ENCODE assay signal across 1 cellular context in genomic region chr1:160261878-160262794, GRCh38.
TF ChIP-seq lines count a peak whose summit lies in the region.

TSS of gene DCAF8 (minus strand) at chr1:160262549. CDS start at chr1:160244008, 18,541 bp downstream.

TF ChIP-seq in HepG2, 621 proteins besides CTCF, POLR2A, EP300 and RAD21 (continued from another document and continues in another):
- TF ChIP-seq, protein P1, sequence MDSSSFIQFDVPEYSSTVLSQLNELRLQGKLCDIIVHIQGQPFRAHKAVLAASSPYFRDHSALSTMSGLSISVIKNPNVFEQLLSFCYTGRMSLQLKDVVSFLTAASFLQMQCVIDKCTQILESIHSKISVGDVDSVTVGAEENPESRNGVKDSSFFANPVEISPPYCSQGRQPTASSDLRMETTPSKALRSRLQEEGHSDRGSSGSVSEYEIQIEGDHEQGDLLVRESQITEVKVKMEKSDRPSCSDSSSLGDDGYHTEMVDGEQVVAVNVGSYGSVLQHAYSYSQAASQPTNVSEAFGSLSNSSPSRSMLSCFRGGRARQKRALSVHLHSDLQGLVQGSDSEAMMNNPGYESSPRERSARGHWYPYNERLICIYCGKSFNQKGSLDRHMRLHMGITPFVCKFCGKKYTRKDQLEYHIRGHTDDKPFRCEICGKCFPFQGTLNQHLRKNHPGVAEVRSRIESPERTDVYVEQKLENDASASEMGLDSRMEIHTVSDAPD (CRISPR knock-in tag; IDR thresholded peaks at IDR 0.05): no peak
- no peak for TF ChIP-seq NPAS2 (CRISPR knock-in tag; IDR thresholded peaks at IDR 0.05; ENCODE audit: borderline replicate concordance)
- peak; percentile 93 for TF ChIP-seq ZNF605 (CRISPR knock-in tag; IDR thresholded peaks at IDR 0.05)
- TF ChIP-seq RXRB (CRISPR knock-in tag; IDR thresholded peaks at IDR 0.05; ENCODE audit: borderline replicate concordance): no peak; the same call in none of the 2 replicates
- TF ChIP-seq GATA4 (IDR thresholded peaks at IDR 0.05; ENCODE audit: borderline replicate concordance, low read depth): peak; percentile 9; the same call in 1 of the 2 replicates
- TF ChIP-seq, protein P2, sequence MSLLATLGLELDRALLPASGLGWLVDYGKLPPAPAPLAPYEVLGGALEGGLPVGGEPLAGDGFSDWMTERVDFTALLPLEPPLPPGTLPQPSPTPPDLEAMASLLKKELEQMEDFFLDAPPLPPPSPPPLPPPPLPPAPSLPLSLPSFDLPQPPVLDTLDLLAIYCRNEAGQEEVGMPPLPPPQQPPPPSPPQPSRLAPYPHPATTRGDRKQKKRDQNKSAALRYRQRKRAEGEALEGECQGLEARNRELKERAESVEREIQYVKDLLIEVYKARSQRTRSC (CRISPR knock-in tag; IDR thresholded peaks at IDR 0.05; ENCODE audit: low read depth): no peak
- TF ChIP-seq ZNF276 (CRISPR knock-in tag; IDR thresholded peaks at IDR 0.05; ENCODE audit: low read depth): 0 out of 2 replicates have a peak, but pooled peaks have one; percentile 60
- TF ChIP-seq PAWR (CRISPR knock-in tag; IDR thresholded peaks at IDR 0.05; ENCODE audit: borderline replicate concordance): peak; percentile 17; the same call in 1 of the 2 replicates
- 0 out of 2 replicates have a peak, but pooled peaks have one; percentile 43 for TF ChIP-seq ZBTB2 (CRISPR knock-in tag; IDR thresholded peaks at IDR 0.05; ENCODE audit: low read depth)
- TF ChIP-seq ZNF512B (CRISPR knock-in tag; IDR thresholded peaks at IDR 0.05; ENCODE audit: borderline replicate concordance): no peak
- no peak for TF ChIP-seq ZBTB21 (CRISPR knock-in tag; IDR thresholded peaks at IDR 0.05)
- TF ChIP-seq HOMEZ (CRISPR knock-in tag; IDR thresholded peaks at IDR 0.05; ENCODE audit: low read depth): peak; percentile 59; the same call in 1 of the 2 replicates
- TF ChIP-seq, protein P3, sequence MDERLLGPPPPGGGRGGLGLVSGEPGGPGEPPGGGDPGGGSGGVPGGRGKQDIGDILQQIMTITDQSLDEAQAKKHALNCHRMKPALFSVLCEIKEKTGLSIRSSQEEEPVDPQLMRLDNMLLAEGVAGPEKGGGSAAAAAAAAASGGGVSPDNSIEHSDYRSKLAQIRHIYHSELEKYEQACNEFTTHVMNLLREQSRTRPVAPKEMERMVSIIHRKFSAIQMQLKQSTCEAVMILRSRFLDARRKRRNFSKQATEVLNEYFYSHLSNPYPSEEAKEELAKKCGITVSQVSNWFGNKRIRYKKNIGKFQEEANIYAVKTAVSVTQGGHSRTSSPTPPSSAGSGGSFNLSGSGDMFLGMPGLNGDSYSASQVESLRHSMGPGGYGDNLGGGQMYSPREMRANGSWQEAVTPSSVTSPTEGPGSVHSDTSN (CRISPR knock-in tag; IDR thresholded peaks at IDR 0.05): no peak
- no peak for TF ChIP-seq CBX2 (IDR thresholded peaks at IDR 0.05; ENCODE audit: low read depth, low read length)
- no peak for TF ChIP-seq CBX2 (CRISPR knock-in tag; IDR thresholded peaks at IDR 0.05; ENCODE audit: low read depth)
- 0 out of 2 replicates have a peak, but pooled peaks have one; percentile 49 for TF ChIP-seq ZSCAN22 (CRISPR knock-in tag; IDR thresholded peaks at IDR 0.05)
- peak; percentile 90 for TF ChIP-seq ZNF17 (CRISPR knock-in tag; IDR thresholded peaks at IDR 0.05)
- peak; percentile 89; the same call in 2 of the 3 replicates for TF ChIP-seq MXI1 (IDR thresholded peaks at IDR 0.05; ENCODE audit: borderline replicate concordance, low read depth, low read length)
- TF ChIP-seq, protein P4, sequence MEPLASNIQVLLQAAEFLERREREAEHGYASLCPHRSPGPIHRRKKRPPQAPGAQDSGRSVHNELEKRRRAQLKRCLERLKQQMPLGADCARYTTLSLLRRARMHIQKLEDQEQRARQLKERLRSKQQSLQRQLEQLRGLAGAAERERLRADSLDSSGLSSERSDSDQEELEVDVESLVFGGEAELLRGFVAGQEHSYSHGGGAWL (CRISPR knock-in tag; IDR thresholded peaks at IDR 0.05): peak; percentile 86
- TF ChIP-seq EHMT2 (IDR thresholded peaks at IDR 0.05; ENCODE audit: borderline replicate concordance, low read depth, low read length): no peak
- TF ChIP-seq, protein P5, sequence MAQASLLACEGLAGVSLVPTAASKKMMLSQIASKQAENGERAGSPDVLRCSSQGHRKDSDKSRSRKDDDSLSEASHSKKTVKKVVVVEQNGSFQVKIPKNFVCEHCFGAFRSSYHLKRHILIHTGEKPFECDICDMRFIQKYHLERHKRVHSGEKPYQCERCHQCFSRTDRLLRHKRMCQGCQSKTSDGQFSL (CRISPR knock-in tag; IDR thresholded peaks at IDR 0.05): peak; percentile 97
- no peak for TF ChIP-seq BRF2 (CRISPR knock-in tag; IDR thresholded peaks at IDR 0.05)
- TF ChIP-seq ZNF772 (CRISPR knock-in tag; IDR thresholded peaks at IDR 0.05): no peak; the same call in none of the 2 replicates
- TF ChIP-seq ZEB1 (IDR thresholded peaks at IDR 0.05; ENCODE audit: insufficient replicate concordance, low read depth): no peak
- TF ChIP-seq DPF2 (CRISPR knock-in tag; IDR thresholded peaks at IDR 0.05; ENCODE audit: borderline replicate concordance, low read depth): peak; percentile 28; the same call in 1 of the 2 replicates
- TF ChIP-seq ZNF484 (CRISPR knock-in tag; IDR thresholded peaks at IDR 0.05; ENCODE audit: borderline replicate concordance, low read depth): no peak
- TF ChIP-seq, protein P6, sequence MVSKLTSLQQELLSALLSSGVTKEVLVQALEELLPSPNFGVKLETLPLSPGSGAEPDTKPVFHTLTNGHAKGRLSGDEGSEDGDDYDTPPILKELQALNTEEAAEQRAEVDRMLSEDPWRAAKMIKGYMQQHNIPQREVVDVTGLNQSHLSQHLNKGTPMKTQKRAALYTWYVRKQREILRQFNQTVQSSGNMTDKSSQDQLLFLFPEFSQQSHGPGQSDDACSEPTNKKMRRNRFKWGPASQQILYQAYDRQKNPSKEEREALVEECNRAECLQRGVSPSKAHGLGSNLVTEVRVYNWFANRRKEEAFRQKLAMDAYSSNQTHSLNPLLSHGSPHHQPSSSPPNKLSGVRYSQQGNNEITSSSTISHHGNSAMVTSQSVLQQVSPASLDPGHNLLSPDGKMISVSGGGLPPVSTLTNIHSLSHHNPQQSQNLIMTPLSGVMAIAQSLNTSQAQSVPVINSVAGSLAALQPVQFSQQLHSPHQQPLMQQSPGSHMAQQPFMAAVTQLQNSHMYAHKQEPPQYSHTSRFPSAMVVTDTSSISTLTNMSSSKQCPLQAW (CRISPR knock-in tag; IDR thresholded peaks at IDR 0.05): peak; percentile 49; the same call in 1 of the 2 replicates
- TF ChIP-seq ZBTB44 (CRISPR knock-in tag; IDR thresholded peaks at IDR 0.05): peak; percentile 86
- no peak for TF ChIP-seq ZNF431 (CRISPR knock-in tag; IDR thresholded peaks at IDR 0.05; ENCODE audit: borderline replicate concordance, low read depth)
- TF ChIP-seq ZNF12 (CRISPR knock-in tag; IDR thresholded peaks at IDR 0.05): no peak
- TF ChIP-seq ZNF362 (CRISPR knock-in tag; IDR thresholded peaks at IDR 0.05; ENCODE audit: borderline replicate concordance): no peak
- TF ChIP-seq ZFP41 (CRISPR knock-in tag; IDR thresholded peaks at IDR 0.05; ENCODE audit: borderline replicate concordance): 0 out of 2 replicates have a peak, but pooled peaks have one; percentile 56
- TF ChIP-seq ZSCAN30 (CRISPR knock-in tag; IDR thresholded peaks at IDR 0.05): peak; percentile 92
- TF ChIP-seq ISX (CRISPR knock-in tag; conservative IDR thresholded peaks at IDR 0.05): no peak
- peak; percentile 95 for TF ChIP-seq MYNN (CRISPR knock-in tag; IDR thresholded peaks at IDR 0.05; ENCODE audit: low read depth)
- TF ChIP-seq RNF2 (conservative IDR thresholded peaks at IDR 0.05; ENCODE audit: low read depth): no peak
- peak; percentile 83; the same call in 1 of the 2 replicates for TF ChIP-seq MIER3 (CRISPR knock-in tag; IDR thresholded peaks at IDR 0.05; ENCODE audit: borderline replicate concordance)
- no peak for TF ChIP-seq TFAP4 (IDR thresholded peaks at IDR 0.05; ENCODE audit: borderline replicate concordance, low read depth)
- TF ChIP-seq ZKSCAN5 (CRISPR knock-in tag; IDR thresholded peaks at IDR 0.05): no peak; the same call in 1 of the 2 replicates
- no peak for TF ChIP-seq ZFAT (CRISPR knock-in tag; conservative IDR thresholded peaks at IDR 0.05)
- no peak for TF ChIP-seq ZNF224 (CRISPR knock-in tag; IDR thresholded peaks at IDR 0.05)
